ENCODE assay signal across 1 cellular context in the genomic region with DNA sequence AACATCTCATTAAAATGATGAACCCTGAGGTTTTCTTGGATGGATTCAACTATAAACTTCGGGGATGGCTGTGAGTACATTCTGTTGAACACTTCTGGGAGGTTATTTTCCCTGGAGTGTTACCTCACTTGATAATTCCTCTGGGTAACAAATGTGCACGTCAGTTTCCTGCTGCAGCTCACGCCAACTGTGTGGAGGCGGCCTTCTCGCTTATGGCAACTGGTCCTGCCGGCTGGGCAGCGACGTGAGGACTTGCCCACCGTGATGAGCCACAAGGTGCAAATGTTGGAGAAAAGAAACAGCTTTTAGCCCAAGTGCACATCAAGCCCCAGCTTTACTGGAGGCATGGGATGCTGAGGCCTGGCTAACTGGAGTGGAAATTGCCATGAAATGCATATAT.
TF ChIP-seq lines count a peak whose summit lies in the region.

No MANE protein-coding gene starts in this region.

TF ChIP-seq in GM23338, 12 proteins besides CTCF, POLR2A, EP300 and RAD21 (continued from another document):
- TF ChIP-seq, protein P1, sequence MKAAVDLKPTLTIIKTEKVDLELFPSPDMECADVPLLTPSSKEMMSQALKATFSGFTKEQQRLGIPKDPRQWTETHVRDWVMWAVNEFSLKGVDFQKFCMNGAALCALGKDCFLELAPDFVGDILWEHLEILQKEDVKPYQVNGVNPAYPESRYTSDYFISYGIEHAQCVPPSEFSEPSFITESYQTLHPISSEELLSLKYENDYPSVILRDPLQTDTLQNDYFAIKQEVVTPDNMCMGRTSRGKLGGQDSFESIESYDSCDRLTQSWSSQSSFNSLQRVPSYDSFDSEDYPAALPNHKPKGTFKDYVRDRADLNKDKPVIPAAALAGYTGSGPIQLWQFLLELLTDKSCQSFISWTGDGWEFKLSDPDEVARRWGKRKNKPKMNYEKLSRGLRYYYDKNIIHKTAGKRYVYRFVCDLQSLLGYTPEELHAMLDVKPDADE (IDR thresholded peaks at IDR 0.05), result no peak
- TF ChIP-seq EZH2 (IDR thresholded peaks at IDR 0.05; ENCODE audit: low read depth, unreplicated experiment), result no peak
- no peak for TF ChIP-seq STAT1 (IDR thresholded peaks at IDR 0.05; ENCODE audit: unreplicated experiment)
- no peak for TF ChIP-seq POLR2AphosphoS5 (IDR thresholded peaks at IDR 0.05; ENCODE audit: low read depth)
- no peak for TF ChIP-seq NANOG (IDR thresholded peaks at IDR 0.05; ENCODE audit: borderline replicate concordance)
- TF ChIP-seq, protein P2, sequence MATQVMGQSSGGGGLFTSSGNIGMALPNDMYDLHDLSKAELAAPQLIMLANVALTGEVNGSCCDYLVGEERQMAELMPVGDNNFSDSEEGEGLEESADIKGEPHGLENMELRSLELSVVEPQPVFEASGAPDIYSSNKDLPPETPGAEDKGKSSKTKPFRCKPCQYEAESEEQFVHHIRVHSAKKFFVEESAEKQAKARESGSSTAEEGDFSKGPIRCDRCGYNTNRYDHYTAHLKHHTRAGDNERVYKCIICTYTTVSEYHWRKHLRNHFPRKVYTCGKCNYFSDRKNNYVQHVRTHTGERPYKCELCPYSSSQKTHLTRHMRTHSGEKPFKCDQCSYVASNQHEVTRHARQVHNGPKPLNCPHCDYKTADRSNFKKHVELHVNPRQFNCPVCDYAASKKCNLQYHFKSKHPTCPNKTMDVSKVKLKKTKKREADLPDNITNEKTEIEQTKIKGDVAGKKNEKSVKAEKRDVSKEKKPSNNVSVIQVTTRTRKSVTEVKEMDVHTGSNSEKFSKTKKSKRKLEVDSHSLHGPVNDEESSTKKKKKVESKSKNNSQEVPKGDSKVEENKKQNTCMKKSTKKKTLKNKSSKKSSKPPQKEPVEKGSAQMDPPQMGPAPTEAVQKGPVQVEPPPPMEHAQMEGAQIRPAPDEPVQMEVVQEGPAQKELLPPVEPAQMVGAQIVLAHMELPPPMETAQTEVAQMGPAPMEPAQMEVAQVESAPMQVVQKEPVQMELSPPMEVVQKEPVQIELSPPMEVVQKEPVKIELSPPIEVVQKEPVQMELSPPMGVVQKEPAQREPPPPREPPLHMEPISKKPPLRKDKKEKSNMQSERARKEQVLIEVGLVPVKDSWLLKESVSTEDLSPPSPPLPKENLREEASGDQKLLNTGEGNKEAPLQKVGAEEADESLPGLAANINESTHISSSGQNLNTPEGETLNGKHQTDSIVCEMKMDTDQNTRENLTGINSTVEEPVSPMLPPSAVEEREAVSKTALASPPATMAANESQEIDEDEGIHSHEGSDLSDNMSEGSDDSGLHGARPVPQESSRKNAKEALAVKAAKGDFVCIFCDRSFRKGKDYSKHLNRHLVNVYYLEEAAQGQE (IDR thresholded peaks at IDR 0.05; ENCODE audit: unreplicated experiment), result no peak
